ENCODE assay signal across 13 cellular contexts in the genomic region with DNA sequence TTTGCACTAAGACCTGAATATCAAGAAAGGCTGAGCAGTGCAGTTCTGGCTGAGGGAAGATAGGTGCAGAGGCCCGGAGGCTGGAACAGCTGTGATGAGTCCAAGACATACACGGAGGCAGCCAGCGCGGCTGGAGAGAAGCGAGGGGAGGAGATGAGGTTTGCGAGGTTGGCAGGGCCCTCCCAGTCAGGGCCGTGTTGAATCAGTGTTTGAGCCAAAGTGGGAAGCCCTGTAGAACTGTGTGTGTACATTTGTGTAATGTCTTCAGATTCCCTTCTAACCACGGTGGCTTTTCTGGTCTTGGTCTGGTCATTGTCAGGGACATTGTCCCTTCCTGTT. TPM values are rescaled to one million over a fixed set of nuclear protein-coding genes. Genes with fewer than 3 reads are reported as not detected.
DNase-seq lines count a peak whose midpoint lies in the region; ATAC-seq, FAIRE-seq and TF ChIP-seq lines count a peak whose summit lies in the region.
"Had no signal": no experiment of that assay in that cellular context is flagged by ENCODE, and none has a peak within 500 bp of the region (broad histone marks: within the 10 kb centered on the region; RNA-seq: fewer than 3 reads in every experiment).

No MANE protein-coding gene starts in this region.

- peaks cover 0 to 3% of the 10 kb centered on the region in 2 donors for H3K36me3 Mint-ChIP-seq in CD14-positive monocyte
- peaks cover 9% of the 10 kb centered on the region for H3K36me3 Mint-ChIP-seq in astrocyte (ENCODE audit: low read depth, unreplicated experiment)
- H3K36me3 Mint-ChIP-seq in CD8-positive, alpha-beta T cell, result peaks cover 11% of the 10 kb centered on the region

- no peak overlapping the region for H2AFZ ChIP-seq in astrocyte (ENCODE audit: low read depth, low read length)

- peak; percentile 56 for ATAC-seq in foreskin keratinocyte
- ATAC-seq in CD8-positive, alpha-beta T cell, result no peak
- ATAC-seq: HCT116 had no signal

- H3K9me3 Mint-ChIP-seq in CD14-positive monocyte (no peaks in the 10 kb centered on the region), astrocyte (ENCODE audit: unreplicated experiment) (no peaks in the 10 kb centered on the region)
- no peaks in the 10 kb centered on the region for H3K9me3 Mint-ChIP-seq in CD8-positive, alpha-beta T cell

- H3K27ac ChIP-seq in astrocyte (ENCODE audit: low read depth, low read length), result no peak overlapping the region
- H3K27ac ChIP-seq in foreskin keratinocyte, result no peak overlapping the region
- H3K27ac ChIP-seq in rectal smooth muscle tissue (ENCODE audit: low read depth, low read length), result peak overlapping the region; percentile 73
- H3K27ac ChIP-seq in CD8-positive, alpha-beta T cell (ENCODE audit: low read depth, low read length), result no peak overlapping the region

- FAIRE-seq in astrocyte (lab: Jason Lieb, UNC), result no peak
- FAIRE-seq: endometrium had no signal

- no peak overlapping the region for H3K4me3 Mint-ChIP-seq in CD14-positive monocyte
- peak overlapping the region; percentile 27 for H3K4me3 Mint-ChIP-seq in astrocyte (ENCODE audit: unreplicated experiment)
- no peak overlapping the region for H3K4me3 Mint-ChIP-seq in CD8-positive, alpha-beta T cell

- no peaks in the 10 kb centered on the region for H3K9me3 ChIP-seq in astrocyte (ENCODE audit: insufficient read depth, low read depth, low read length)
- H3K9me3 ChIP-seq in CD8-positive, alpha-beta T cell (ENCODE audit: low read length), result no peaks in the 10 kb centered on the region

- DNase-seq in CD14-positive monocyte (ENCODE audit: low spot score), result no peak
- peak; percentile 42 for DNase-seq in astrocyte (ENCODE audit: low read depth)
- DNase-seq in foreskin keratinocyte, result peak in 1 of 2 donors; percentile 49
- DNase-seq in NCI-H345 treated with DMSO at 0.1 percent for 48 hours (lab: John Stamatoyannopoulos, UW; ENCODE audit: unreplicated experiment), result no peak
- DNase-seq in CD8-positive, alpha-beta T cell, result no peak
- DNase-seq in erythroblast (lab: John Stamatoyannopoulos, UW), result no peak
- DNase-seq in NCI-H524 treated with DMSO at 0.1 percent for 48 hours (lab: John Stamatoyannopoulos, UW), result no peak

- H3K27me3 Mint-ChIP-seq in CD14-positive monocyte (ENCODE audit: low read depth in 3 of 3) (no peaks in the 10 kb centered on the region), astrocyte (ENCODE audit: low read depth, unreplicated experiment) (no peaks in the 10 kb centered on the region)
- no peaks in the 10 kb centered on the region for H3K27me3 Mint-ChIP-seq in CD8-positive, alpha-beta T cell (ENCODE audit: low read depth)

- H3K27me3 ChIP-seq in astrocyte (ENCODE audit: insufficient read depth, low read length) (no peaks in the 10 kb centered on the region), foreskin keratinocyte (no peaks in the 10 kb centered on the region), rectal smooth muscle tissue (ENCODE audit: control insufficient read depth, insufficient read depth, low read length) (no peaks in the 10 kb centered on the region)
- no peaks in the 10 kb centered on the region for H3K27me3 ChIP-seq in CD8-positive, alpha-beta T cell (ENCODE audit: insufficient read depth, low read length)

- H3K4me2 ChIP-seq in astrocyte (ENCODE audit: low read length), result no peak overlapping the region

- no peak for TF ChIP-seq CTCF in CD14-positive monocyte (IDR thresholded peaks at IDR 0.05)
- no peak for TF ChIP-seq CTCF in astrocyte (IDR thresholded peaks at IDR 0.05; ENCODE audit: insufficient read depth, low read depth, low read length)
- TF ChIP-seq CTCF in foreskin keratinocyte (conservative IDR thresholded peaks at IDR 0.05), result no peak
- TF ChIP-seq CTCF in CD8-positive, alpha-beta T cell (IDR thresholded peaks at IDR 0.05), result no peak

- no peak for TF ChIP-seq POLR2A in erythroblast (IDR thresholded peaks at IDR 0.05; ENCODE audit: low read length)

- CTCF ChIA-PET in CD8-positive, alpha-beta T cell (lab: Charles Lee), result no interaction called here

- H3K4me1 ChIP-seq in astrocyte (ENCODE audit: insufficient read depth, low read length) (peaks cover 17% of the 10 kb centered on the region), foreskin keratinocyte (peaks cover 6% of the 10 kb centered on the region), rectal smooth muscle tissue (ENCODE audit: control insufficient read depth, insufficient read depth, low read length) (peaks cover 19% of the 10 kb centered on the region)
- no peaks in the 10 kb centered on the region for H3K4me1 ChIP-seq in CD8-positive, alpha-beta T cell (ENCODE audit: insufficient read depth, low read length)

- H3K27ac Mint-ChIP-seq in CD14-positive monocyte, result peak overlapping the region; percentile 44 to 86 (median 68)
- H3K27ac Mint-ChIP-seq in astrocyte (ENCODE audit: unreplicated experiment), result no peak overlapping the region
- H3K27ac Mint-ChIP-seq in CD8-positive, alpha-beta T cell, result no peak overlapping the region

- H4K20me1 ChIP-seq in astrocyte (ENCODE audit: insufficient read depth, low read length), result peaks cover 80% of the 10 kb centered on the region

- POLR2A ChIA-PET in CD8-positive, alpha-beta T cell (lab: Charles Lee), result no interaction called here

- intact Hi-C loops in CD14-positive monocyte (cut with micrococcal nuclease), result no loop called here
- intact Hi-C loops in CD8-positive, alpha-beta T cell (cut with DNase I, micrococcal nuclease), result no loop called here

- H3K4me3 ChIP-seq in astrocyte (ENCODE audit: insufficient read depth, low read depth, low read length) (no peak overlapping the region), rectal smooth muscle tissue (ENCODE audit: low read length) (no peak overlapping the region)
- no peak overlapping the region for H3K4me3 ChIP-seq in CD8-positive, alpha-beta T cell (ENCODE audit: low read depth, low read length)

- H3K36me3 ChIP-seq in astrocyte (ENCODE audit: insufficient read depth, low read length), result no peaks in the 10 kb centered on the region
- no peaks in the 10 kb centered on the region for H3K36me3 ChIP-seq in rectal smooth muscle tissue (ENCODE audit: control insufficient read depth, insufficient read depth, low read length)
- no peaks in the 10 kb centered on the region for H3K36me3 ChIP-seq in CD8-positive, alpha-beta T cell (ENCODE audit: insufficient read depth, low read length)

- H3K79me2 ChIP-seq in astrocyte (ENCODE audit: insufficient read depth, low read length), result peaks cover 76% of the 10 kb centered on the region

- H3K9ac ChIP-seq in astrocyte (ENCODE audit: low read length) (no peak overlapping the region), rectal smooth muscle tissue (ENCODE audit: low read length) (no peak overlapping the region)

- peaks cover 14% of the 10 kb centered on the region for H3K4me1 Mint-ChIP-seq in CD14-positive monocyte
- peaks cover 29% of the 10 kb centered on the region for H3K4me1 Mint-ChIP-seq in astrocyte (ENCODE audit: low read depth, unreplicated experiment)
- H3K4me1 Mint-ChIP-seq in CD8-positive, alpha-beta T cell (ENCODE audit: low read depth), result peaks cover 24% of the 10 kb centered on the region

RNA-seq across cellular contexts. Expression of a gene that starts 34.9 kb away (rescaled TPM):
- polyA plus RNA-seq in CD14-positive monocyte (1 to 10 TPM; 1.3 to 1.5 TPM), foreskin keratinocyte (33.2 and 35.5 TPM in 2 replicates)
- total RNA-seq in astrocyte (48.0 and 51.1 TPM in 2 replicates), foreskin keratinocyte (28.6 TPM in 2 replicates)
- total RNA-seq in CD8-positive, alpha-beta T cell, result 1 to 10 TPM; 6.4 to 7.8 TPM

RNA-seq across cellular contexts. Expression of a gene that starts 36.3 kb away (rescaled TPM):
- polyA plus RNA-seq in CD14-positive monocyte, result not detected
- total RNA-seq in astrocyte, result not detected in 2 replicates
- 0.32 and 0.48 TPM in 2 replicates for total RNA-seq in foreskin keratinocyte
- 0.23 and 0.46 TPM in 2 replicates for polyA plus RNA-seq in foreskin keratinocyte
- total RNA-seq in CD8-positive, alpha-beta T cell, result not detected
- total RNA-seq: mononuclear cell; T-helper 1 cell treated with Interleukin-12 subunit alpha and Interleukin-12 subunit beta and Interleukin-4 antibody, amounts not matched to agents 30 ng/mL and 1 ng/mL, for 36 hours had no signal

RNA-seq across cellular contexts. Expression of a gene that starts 43.6 kb away (rescaled TPM):
- not detected for polyA plus RNA-seq in CD14-positive monocyte
- not detected in 2 replicates for total RNA-seq in astrocyte
- not detected in 2 replicates for total RNA-seq in foreskin keratinocyte
- not detected in 2 replicates for polyA plus RNA-seq in foreskin keratinocyte
- total RNA-seq in CD8-positive, alpha-beta T cell, result not detected
- total RNA-seq: mononuclear cell; NCI-H460; T-helper 1 cell treated with Interleukin-12 subunit alpha and Interleukin-12 subunit beta and Interleukin-4 antibody, amounts not matched to agents 30 ng/mL and 1 ng/mL, for 36 hours had no signal

Comparison
In these comparisons a context has a peak if more than half of its experiments do, and no peak if none do; other contexts are left out.
1. H3K27ac Mint-ChIP-seq: peak in CD14-positive monocyte (7 of 7); none in astrocyte (single experiment) and CD8-positive, alpha-beta T cell (single experiment).